17 cellular contexts compared by ENCODE assay signal in genomic region chr12:81300454-81300853, GRCh38.
DNase-seq lines count a peak whose midpoint lies in the region; ATAC-seq, FAIRE-seq and TF ChIP-seq lines count a peak whose summit lies in the region.
"Had no signal": no experiment of that assay in that cellular context is flagged by ENCODE, and none has a peak within 500 bp of the region (broad histone marks: within the 10 kb centered on the region; RNA-seq: fewer than 3 reads in every experiment).

No MANE protein-coding gene starts in this region.

- no peak overlapping the region for H3K27ac ChIP-seq in HCT116 (ENCODE audit: low read depth, low read length)
- H3K27ac ChIP-seq in astrocyte (ENCODE audit: low read depth, low read length): no peak overlapping the region
- no peak overlapping the region for H3K27ac ChIP-seq in hepatocyte
- H3K27ac ChIP-seq: PC-9 had no signal

- H3K36me3 Mint-ChIP-seq in astrocyte (ENCODE audit: low read depth, unreplicated experiment) (no peaks in the 10 kb centered on the region), progenitor cell of endocrine pancreas (ENCODE audit: insufficient read depth) (no peaks in the 10 kb centered on the region)
- H3K36me3 Mint-ChIP-seq: CD8-positive, alpha-beta T cell had no signal

- H3K4me2 ChIP-seq in HCT116 (ENCODE audit: low read length): no peak overlapping the region
- no peak overlapping the region for H3K4me2 ChIP-seq in astrocyte (ENCODE audit: low read length)
- H3K4me2 ChIP-seq in hepatocyte: no peak overlapping the region
- H3K4me2 ChIP-seq: PC-9 had no signal

- ATAC-seq in HCT116: no peak
- ATAC-seq: CD8-positive, alpha-beta T cell had no signal

- H2AFZ ChIP-seq in HCT116 (ENCODE audit: low read depth, low read length, poor library complexity, severe bottlenecking) (no peak overlapping the region), astrocyte (ENCODE audit: low read depth, low read length) (no peak overlapping the region), hepatocyte (no peak overlapping the region)
- H2AFZ ChIP-seq: PC-9 had no signal

- no peak overlapping the region for H3K9ac ChIP-seq in HCT116 (ENCODE audit: low read length)
- no peak overlapping the region for H3K9ac ChIP-seq in astrocyte (ENCODE audit: low read length)

- RAD21 ChIA-PET in HCT116 (lab: Charles Lee; ENCODE audit: low non-redundant PET in 1 of 2, low total read pairs in 2 of 2, uncharacterized antibody in 2 of 2, unreplicated experiment in 2 of 2): no interaction called here

- H3K4me1 Mint-ChIP-seq in astrocyte (ENCODE audit: low read depth, unreplicated experiment) (peaks cover 26% of the 10 kb centered on the region), progenitor cell of endocrine pancreas (ENCODE audit: low read depth) (no peaks in the 10 kb centered on the region)

- H3K79me2 ChIP-seq in HCT116 (ENCODE audit: insufficient read depth, low read length): no peaks in the 10 kb centered on the region
- no peaks in the 10 kb centered on the region for H3K79me2 ChIP-seq in astrocyte (ENCODE audit: insufficient read depth, low read length)
- no peaks in the 10 kb centered on the region for H3K79me2 ChIP-seq in hepatocyte

- H3K4me3 ChIP-seq in HCT116 (replicated peaks in 1 of 2; ENCODE audit: low read depth in 1 of 2, low read length in 2 of 2): no peak overlapping the region
- H3K4me3 ChIP-seq in astrocyte (ENCODE audit: insufficient read depth, low read depth, low read length): no peak overlapping the region
- H3K4me3 ChIP-seq in hepatocyte: no peak overlapping the region
- H3K4me3 ChIP-seq: PC-9 had no signal

- TF ChIP-seq POLR2A in HCT116 (IDR thresholded peaks at IDR 0.05; ENCODE audit: borderline replicate concordance, extremely low read depth, insufficient read depth, insufficient read length): no peak

- H3K27me3 Mint-ChIP-seq in astrocyte (ENCODE audit: low read depth, unreplicated experiment) (no peaks in the 10 kb centered on the region), progenitor cell of endocrine pancreas (no peaks in the 10 kb centered on the region)

- no peaks in the 10 kb centered on the region for H3K36me3 ChIP-seq in HCT116 (ENCODE audit: control insufficient read depth in 1 of 2, insufficient read depth in 2 of 2, low read length in 2 of 2)
- H3K36me3 ChIP-seq in astrocyte (ENCODE audit: insufficient read depth, low read length): no peaks in the 10 kb centered on the region
- no peaks in the 10 kb centered on the region for H3K36me3 ChIP-seq in hepatocyte (replicated peaks; ENCODE audit: insufficient read depth, low read depth)

- WGBS in hepatocyte (ENCODE audit: low lambda C conversion rate, missing lambda C conversion rate): 41% methylated on average over 2 of the region's 2 CpGs

- CTCF ChIA-PET in HCT116 (lab: Charles Lee): no interaction called here

- H3K9me2 ChIP-seq in HCT116 (ENCODE audit: insufficient read depth) (no peaks in the 10 kb centered on the region), hepatocyte (replicated peaks; ENCODE audit: insufficient read depth) (no peaks in the 10 kb centered on the region)

- H3K4me3 Mint-ChIP-seq in astrocyte (ENCODE audit: unreplicated experiment) (no peak overlapping the region), progenitor cell of endocrine pancreas (ENCODE audit: low read depth) (no peak overlapping the region)
- H3K4me3 Mint-ChIP-seq: CD8-positive, alpha-beta T cell had no signal

- no peak for TF ChIP-seq CTCF in HCT116 (IDR thresholded peaks at IDR 0.05 in 2 of 3, conservative IDR thresholded peaks at IDR 0.05 in 1 of 3; ENCODE audit: borderline replicate concordance in 1 of 3, insufficient read depth in 1 of 3, low read depth in 2 of 3, low read length in 2 of 3)
- no peak for TF ChIP-seq CTCF in astrocyte (IDR thresholded peaks at IDR 0.05; ENCODE audit: insufficient read depth, low read depth, low read length)
- TF ChIP-seq CTCF in hepatocyte (IDR thresholded peaks at IDR 0.05; ENCODE audit: poor library complexity): no peak
- no peak for TF ChIP-seq CTCF in progenitor cell of endocrine pancreas (IDR thresholded peaks at IDR 0.05; ENCODE audit: unreplicated experiment)

- no peak for FAIRE-seq in astrocyte (lab: Jason Lieb, UNC)
- FAIRE-seq: H54 had no signal

- H3K4me1 ChIP-seq in HCT116 (ENCODE audit: control insufficient read depth in 1 of 2, insufficient read depth in 2 of 2, low read length in 2 of 2): peaks cover 2 to 16% of the 10 kb centered on the region in 2 experiments; a peak in 2 of 4 replicates
- peaks cover 16% of the 10 kb centered on the region for H3K4me1 ChIP-seq in astrocyte (ENCODE audit: insufficient read depth, low read length)
- no peaks in the 10 kb centered on the region for H3K4me1 ChIP-seq in hepatocyte (ENCODE audit: insufficient read depth)

- H3K9me3 ChIP-seq in HCT116 (ENCODE audit: control insufficient read depth in 1 of 2, insufficient read depth in 1 of 2, low read depth in 1 of 2, low read length in 2 of 2) (no peaks in the 10 kb centered on the region), astrocyte (ENCODE audit: insufficient read depth, low read depth, low read length) (no peaks in the 10 kb centered on the region), hepatocyte (ENCODE audit: low read depth) (no peaks in the 10 kb centered on the region)

- intact Hi-C loops in HCT116 (cut with micrococcal nuclease): no loop called here

- peaks cover 7% of the 10 kb centered on the region; the same call in 1 of the 2 replicates for H3K27me3 ChIP-seq in HCT116 (ENCODE audit: insufficient read depth, low read length)
- no peaks in the 10 kb centered on the region for H3K27me3 ChIP-seq in astrocyte (ENCODE audit: insufficient read depth, low read length)
- no peaks in the 10 kb centered on the region for H3K27me3 ChIP-seq in hepatocyte

- H3K27ac Mint-ChIP-seq in astrocyte (ENCODE audit: unreplicated experiment) (no peak overlapping the region), progenitor cell of endocrine pancreas (no peak overlapping the region)
- H3K27ac Mint-ChIP-seq: CD8-positive, alpha-beta T cell had no signal

- no TSS peak for BruUV-seq in HCT116 (replicated peaks; lab: Mats Ljungman, UMichigan)

- H3K9me3 Mint-ChIP-seq in astrocyte (ENCODE audit: unreplicated experiment): no peaks in the 10 kb centered on the region
- H3K9me3 Mint-ChIP-seq in progenitor cell of endocrine pancreas (ENCODE audit: low read depth): no peaks in the 10 kb centered on the region

- TF ChIP-seq RAD21 in HCT116 (IDR thresholded peaks at IDR 0.05; ENCODE audit: low read depth): no peak

- H4K20me1 ChIP-seq in HCT116 (ENCODE audit: insufficient read depth) (no peaks in the 10 kb centered on the region), astrocyte (ENCODE audit: insufficient read depth, low read length) (no peaks in the 10 kb centered on the region), hepatocyte (ENCODE audit: insufficient read depth, poor library complexity, severe bottlenecking) (no peaks in the 10 kb centered on the region)

- POLR2A ChIA-PET in HCT116 (lab: Charles Lee): no interaction called here

- no peak for DNase-seq in HCT116 (ENCODE audit: low read depth, low spot score)
- DNase-seq in astrocyte (ENCODE audit: low read depth): peak; percentile 3
- peak; percentile 7 for DNase-seq in hepatocyte (ENCODE audit: low spot score)
- peak; percentile 18 for DNase-seq in progenitor cell of endocrine pancreas (ENCODE audit: low spot score, unreplicated experiment)
- no peak for DNase-seq in OCI-M1 (lab: John Stamatoyannopoulos, UW)
- DNase-seq in hippocampal formation (lab: John Stamatoyannopoulos, UW): no peak
- DNase-seq in NK-92 (lab: John Stamatoyannopoulos, UW; ENCODE audit: unreplicated experiment): no peak
- DNase-seq: CD8-positive, alpha-beta T cell; DND-41; IMR-90; MV-4-11; NCI-H146; NCI-H2107; NCI-H226; NCI-H526 treated with DMSO at 0.1 percent for 48 hours; PC-9 had no signal

TF ChIP-seq in HCT116, 20 proteins besides CTCF, POLR2A, EP300 and RAD21:
- peak; percentile 15; the same call in 1 of the 2 replicates for TF ChIP-seq REST (IDR thresholded peaks at IDR 0.05; ENCODE audit: low read depth)
- no peak for TF ChIP-seq MAX (IDR thresholded peaks at IDR 0.05)
- TF ChIP-seq FOSL1 (IDR thresholded peaks at IDR 0.05; ENCODE audit: low read depth): no peak
- no peak for TF ChIP-seq SRF (IDR thresholded peaks at IDR 0.05; ENCODE audit: low read depth)

Comparison
In these comparisons a context has a peak if more than half of its experiments do, and no peak if none do; other contexts are left out.
1. DNase-seq: peak in astrocyte (single experiment), hepatocyte (single experiment) and progenitor cell of endocrine pancreas (single experiment); none in HCT116 (single experiment), OCI-M1 (single experiment), hippocampal formation (0 of 2) and NK-92 (single experiment).